In genomic region chr2:27408601-27409320, GRCh38 we compare ENCODE assay signal across 8 cellular contexts. TPM values are rescaled to one million over a fixed set of nuclear protein-coding genes. Genes with fewer than 3 reads are reported as not detected.
DNase-seq lines count a peak whose midpoint lies in the region; ATAC-seq and TF ChIP-seq lines count a peak whose summit lies in the region.

No MANE protein-coding gene starts in this region.

- CTCF ChIA-PET in Panc1 (lab: Charles Lee), result interaction anchor here (0.6 to 0.7 kb wide), 3 partner anchors 96 to 275 kb away, joined by 3 to 4 read pairs (median 4); no protein-coding TSS in a partner anchor

- H3K4me1 ChIP-seq in BE2C (0 out of 2 replicates have a peak, but pooled peaks cover 3% of the 10 kb centered on the region), Panc1 (ENCODE audit: control insufficient read depth, insufficient read depth, low read length) (peaks cover 16% of the 10 kb centered on the region), tibial nerve (peaks cover 0 to 35% (median 6%) of the 10 kb centered on the region in 4 donors)

- H3K36me3 ChIP-seq in BE2C (peaks cover 9% of the 10 kb centered on the region), Panc1 (ENCODE audit: control insufficient read depth, insufficient read depth, low read length) (peaks cover 8% of the 10 kb centered on the region), tibial nerve (peaks cover 0 to 15% (median 0%) of the 10 kb centered on the region in 3 donors)

- WGBS in tibial nerve, 2 donors, result 0 to 1% methylated on average over 33 of the region's 33 CpGs

- no peak for TF ChIP-seq POLR2A in tibial nerve (IDR thresholded peaks at IDR 0.05)

- TF ChIP-seq EP300 in tibial nerve (IDR thresholded peaks at IDR 0.05), result no peak

- no TSS peak for BruUV-seq in Panc1 (replicated peaks; lab: Mats Ljungman, UMichigan)

- peak; percentile 25 for ATAC-seq in GM18517 (IDR thresholded peaks at IDR 0.05; ENCODE audit: unreplicated experiment)
- peak; percentile 12 for ATAC-seq in HG02970 (IDR thresholded peaks at IDR 0.05; ENCODE audit: low FRiP score, unreplicated experiment)
- ATAC-seq in Panc1, result peak; percentile 70

- peak overlapping the region; percentile 87 for H3K27ac ChIP-seq in Panc1 (ENCODE audit: low read length)
- peak overlapping the region in 55 of 59 donors; percentile 24 to 93 (median 83) for H3K27ac ChIP-seq in dorsolateral prefrontal cortex
- peak overlapping the region; percentile 23 to 88 (median 81) for H3K27ac ChIP-seq in tibial nerve

- intact Hi-C loops in Panc1 (cut with micrococcal nuclease; ENCODE audit: unreplicated experiment), result loop anchor here (5.0 kb wide), 1 partner anchor 219 kb away; the partner anchor contains the start of genes CCDC121 and GPN1
- intact Hi-C loops in dorsolateral prefrontal cortex (cut with DNase I), result loop anchor here (1.0 to 10.0 kb wide), 7 partner anchors 20 to 226 kb away; partner anchors contain the start of genes EIF2B4 (in 1 of the 2), GTF3C2 (in 1 of the 2), NRBP1 (in 1 of the 2) and SNX17 (in 1 of the 2)

- H3K27me3 ChIP-seq in BE2C (no peaks in the 10 kb centered on the region; the same call in 1 of the 2 replicates), Panc1 (ENCODE audit: control insufficient read depth, insufficient read depth, low read length) (no peaks in the 10 kb centered on the region), dorsolateral prefrontal cortex (no peaks in the 10 kb centered on the region), tibial nerve (no peaks in the 10 kb centered on the region)

- POLR2A ChIA-PET in Panc1 (lab: Charles Lee), result interaction anchor here (0.7 to 1.0 kb wide), 3 partner anchors 27 to 79 kb away, joined by 4 to 5 read pairs (median 5); no protein-coding TSS in a partner anchor

- TF ChIP-seq CTCF in BE2C (IDR thresholded peaks at IDR 0.05; ENCODE audit: low read depth, low read length) (no peak), Panc1 (IDR thresholded peaks at IDR 0.05) (no peak), dorsolateral prefrontal cortex (IDR thresholded peaks at IDR 0.05 in 54 of 56, conservative IDR thresholded peaks at IDR 0.05 in 2 of 56; ENCODE audit: low read depth in 1 of 56, partially characterized antibody in 56 of 56) (no peak), tibial nerve (IDR thresholded peaks at IDR 0.05) (no peak)

- in situ Hi-C loops in Panc1 (cut with HindIII; ENCODE audit: low pct_unique_long_range_greater_than_20kb, low sequenced_read_pairs), result no loop called here

- no peaks in the 10 kb centered on the region for H3K9me3 ChIP-seq in BE2C
- no peaks in the 10 kb centered on the region for H3K9me3 ChIP-seq in Panc1 (ENCODE audit: control insufficient read depth, insufficient read depth, low read depth, low read length)
- H3K9me3 ChIP-seq in tibial nerve, result no peaks in the 10 kb centered on the region

- H3K4me3 ChIP-seq in BE2C (ENCODE audit: low read depth, low read length) (peak overlapping the region; percentile 97), Panc1 (ENCODE audit: low read depth in 2 of 2, low read length in 2 of 2) (peak overlapping the region; percentile 93 to 96), dorsolateral prefrontal cortex (peak overlapping the region; percentile 70 to 100 (median 96)), tibial nerve (peak overlapping the region; percentile 78 to 99 (median 98))

- DNase-seq in BE2C (no peak), Panc1 (ENCODE audit: low read depth, low spot score) (no peak), dorsolateral prefrontal cortex (peak in 2 of 10 donors; percentile 6 to 22), mesenteric fat pad (ENCODE audit: low spot score) (peak; percentile 26), tibial nerve (ENCODE audit: low spot score in 2 of 2) (no peak), ecto neural progenitor cell (ENCODE audit: low spot score) (no peak)

RNA-seq across cellular contexts. Expression of gene PPM1G, which starts 0.6 kb away (rescaled TPM):
- polyA plus RNA-seq in BE2C (2012; ENCODE audit: insufficient read depth, insufficient read length, low read depth), result 238 TPM
- total RNA-seq in Panc1 (2021; ENCODE audit: unreplicated experiment) (115 TPM), dorsolateral prefrontal cortex (10 to 100 TPM; 25.7 to 47.4 (median 35.7) TPM), mesenteric fat pad (56.7 TPM), tibial nerve (10 to 100 TPM; 33.7 to 53.6 (median 47.9) TPM)
- 115 TPM for polyA plus RNA-seq in Panc1 (2012; ENCODE audit: insufficient read length)

RNA-seq across cellular contexts. Expression of gene NRBP1, which starts 19.7 kb away (rescaled TPM):
- 106 TPM for polyA plus RNA-seq in BE2C (2012; ENCODE audit: insufficient read depth, insufficient read length, low read depth)
- total RNA-seq in Panc1 (2021; ENCODE audit: unreplicated experiment), result 103 TPM
- 98.3 TPM for polyA plus RNA-seq in Panc1 (2012; ENCODE audit: insufficient read length)
- 10 to 100 TPM; 61.5 to 97.0 (median 80.4) TPM for total RNA-seq in dorsolateral prefrontal cortex
- total RNA-seq in mesenteric fat pad, result 92.9 TPM
- 10 to 100 TPM; 43.7 to 62.5 (median 56.7) TPM for total RNA-seq in tibial nerve

RNA-seq across cellular contexts. Expression of gene ZNF513, which starts 28.2 kb away (rescaled TPM):
- polyA plus RNA-seq in BE2C (2012; ENCODE audit: insufficient read depth, insufficient read length, low read depth), result 95.0 TPM
- total RNA-seq in Panc1 (2021; ENCODE audit: unreplicated experiment), result 25.3 TPM
- 35.5 TPM for polyA plus RNA-seq in Panc1 (2012; ENCODE audit: insufficient read length)
- 10 to 100 TPM; 13.9 to 41.1 (median 20.6) TPM for total RNA-seq in dorsolateral prefrontal cortex
- total RNA-seq in mesenteric fat pad, result 20.7 TPM
- 10 to 100 TPM; 12.9 to 16.8 (median 14.4) TPM for total RNA-seq in tibial nerve

RNA-seq across cellular contexts. Expression of gene KRTCAP3, which starts 33.4 kb away (rescaled TPM):
- polyA plus RNA-seq in BE2C (2012; ENCODE audit: insufficient read depth, insufficient read length, low read depth), result 1.8 TPM
- 1.9 TPM for total RNA-seq in Panc1 (2021; ENCODE audit: unreplicated experiment)
- 1.9 TPM for polyA plus RNA-seq in Panc1 (2012; ENCODE audit: insufficient read length)
- 1 to 10 TPM in 107 of 120 experiments, under 1 TPM in 9, not detected in 4; 0.54 to 6.3 (median 2.2) TPM for total RNA-seq in dorsolateral prefrontal cortex
- 0.48 TPM for total RNA-seq in mesenteric fat pad
- total RNA-seq in tibial nerve, result 10 to 100 TPM in 1 of 4 donors, 1 to 10 TPM in 1, not detected in 2; 3.6 to 18.1 TPM

RNA-seq across cellular contexts. Expression of gene SNX17, which starts 38.3 kb away (rescaled TPM):
- 207 TPM for polyA plus RNA-seq in BE2C (2012; ENCODE audit: insufficient read depth, insufficient read length, low read depth)
- total RNA-seq in Panc1 (2021; ENCODE audit: unreplicated experiment) (116 TPM), dorsolateral prefrontal cortex (100 to 1,000 TPM in 9 of 120 experiments, 10 to 100 TPM in 111; 62.9 to 106 (median 87.8) TPM), mesenteric fat pad (110 TPM), tibial nerve (10 to 100 TPM; 71.6 to 97.7 (median 90.8) TPM)
- polyA plus RNA-seq in Panc1 (2012; ENCODE audit: insufficient read length), result 154 TPM

Comparison
In these comparisons a context has a peak if more than half of its experiments do, and no peak if none do; other contexts are left out.
1. ATAC-seq: peak in every context shown above with its lines; median percentile 70 in Panc1; 25 in GM18517; 12 in HG02970.